19 cellular contexts compared by ENCODE assay signal in the genomic region with DNA sequence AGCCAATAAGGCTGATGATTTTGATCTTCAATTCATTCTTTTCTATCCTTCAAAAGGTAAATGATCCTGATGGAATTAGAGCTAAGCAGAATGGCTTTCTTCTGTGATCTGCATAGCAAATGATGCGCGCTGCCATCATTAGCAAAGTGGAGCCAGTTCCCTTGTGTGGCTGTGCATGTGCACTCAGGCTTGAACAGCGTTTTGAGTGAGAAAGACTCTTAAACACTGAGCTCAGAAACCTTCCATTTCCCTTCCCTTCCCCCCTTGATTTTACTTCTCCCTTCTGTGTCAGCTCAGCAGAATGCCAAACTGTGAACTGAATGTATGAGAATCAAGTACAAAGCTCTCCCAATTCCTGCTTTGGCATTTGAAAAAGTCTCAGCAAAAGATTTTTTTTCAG.
DNase-seq lines count a peak whose midpoint lies in the region; ATAC-seq and TF ChIP-seq lines count a peak whose summit lies in the region.
"Had no signal": no experiment of that assay in that cellular context is flagged by ENCODE, and none has a peak within 500 bp of the region (broad histone marks: within the 10 kb centered on the region; RNA-seq: fewer than 3 reads in every experiment).

No MANE protein-coding gene starts in this region.

- H3K27me3 ChIP-seq in MG63 (no peaks in the 10 kb centered on the region), osteoblast (ENCODE audit: insufficient read depth, low read length) (no peaks in the 10 kb centered on the region), testis (no peaks in the 10 kb centered on the region)
- H3K27me3 ChIP-seq: heart left ventricle had no signal

- intact Hi-C loops in testis (cut with DNase I; ENCODE audit: low total_unique reads), result no loop called here

- no peaks in the 10 kb centered on the region for H3K36me3 Mint-ChIP-seq in T-helper 17 cell (ENCODE audit: low read depth)

- no peak overlapping the region for H2AFZ ChIP-seq in osteoblast (ENCODE audit: low read length)

- DNase-seq in OCI-M1 (lab: John Stamatoyannopoulos, UW) (peak; percentile 40), midbrain (lab: John Stamatoyannopoulos, UW) (peak; percentile 8), T-helper 17 cell (no peak), MG63 (no peak), osteoblast (ENCODE audit: insufficient read length, low spot score, missing footprints) (no peak), testis (no peak)
- DNase-seq: activated CD8-positive, alpha-beta T cell treated with anti-CD3 and anti-CD28 coated beads, Interleukin-2, amount 10 ng/mL, durations not matched to agents 7 days and 5 days; amniotic stem cell; heart left ventricle; kidney; mucosa of descending colon; NCI-H2029; NCI-H774; stimulated activated CD4-positive, alpha-beta T cell treated with anti-CD3 and anti-CD28 coated beads, Interleukin-15, amount 100 ng/mL, for 24 hours had no signal

- no peak for TF ChIP-seq CTCF in osteoblast (IDR thresholded peaks at IDR 0.05; ENCODE audit: extremely low read depth, low read depth, low read length)
- no peak for TF ChIP-seq CTCF in testis (IDR thresholded peaks at IDR 0.05)

- no peaks in the 10 kb centered on the region for H4K20me1 ChIP-seq in osteoblast (ENCODE audit: insufficient read depth, low read length)

- H3K9me3 ChIP-seq in T-helper 17 cell (ENCODE audit: control insufficient read depth, low read length, poor library complexity, severe bottlenecking) (no peaks in the 10 kb centered on the region), MG63 (no peaks in the 10 kb centered on the region), osteoblast (ENCODE audit: low read depth, low read length) (no peaks in the 10 kb centered on the region), testis (no peaks in the 10 kb centered on the region)
- H3K9me3 ChIP-seq: heart left ventricle, mucosa of descending colon had no signal

- no peak overlapping the region for H3K4me2 ChIP-seq in osteoblast (ENCODE audit: insufficient read depth, low read length)

- H3K27ac ChIP-seq in osteoblast (ENCODE audit: low read depth, low read length), result no peak overlapping the region
- H3K27ac ChIP-seq in testis, result no peak overlapping the region
- H3K27ac ChIP-seq: epithelial cell of prostate, heart left ventricle had no signal

- H3K27me3 Mint-ChIP-seq in T-helper 17 cell, result no peaks in the 10 kb centered on the region
- H3K27me3 Mint-ChIP-seq: activated T-helper 17 cell treated with anti-CD3 and anti-CD28 coated beads, Interleukin-2, amount 50 U/mL, for 72 hours had no signal

- no peaks in the 10 kb centered on the region for H3K4me1 Mint-ChIP-seq in T-helper 17 cell
- H3K4me1 Mint-ChIP-seq: activated T-helper 17 cell treated with anti-CD3 and anti-CD28 coated beads, Interleukin-2, amount 50 U/mL, for 72 hours had no signal

- H3K36me3 ChIP-seq in MG63, result no peaks in the 10 kb centered on the region
- no peaks in the 10 kb centered on the region for H3K36me3 ChIP-seq in osteoblast (ENCODE audit: insufficient read depth, low read length)
- H3K36me3 ChIP-seq in testis (ENCODE audit: low read depth, missing control alignments), result no peaks in the 10 kb centered on the region
- H3K36me3 ChIP-seq: heart left ventricle had no signal

- H3K4me3 ChIP-seq in MG63 (no peak overlapping the region), osteoblast (ENCODE audit: insufficient read depth, low read length) (no peak overlapping the region), testis (no peak overlapping the region)
- H3K4me3 ChIP-seq: heart left ventricle, mucosa of descending colon had no signal

- no peak for TF ChIP-seq POLR2A in testis (IDR thresholded peaks at IDR 0.05)

- no peaks in the 10 kb centered on the region for H3K79me2 ChIP-seq in osteoblast (ENCODE audit: insufficient read depth, low read length)

- H3K27ac Mint-ChIP-seq in T-helper 17 cell, result no peak overlapping the region
- H3K27ac Mint-ChIP-seq: activated CD8-positive, alpha-beta T cell treated with anti-CD3 and anti-CD28 coated beads, Interleukin-2, amount 10 ng/mL, durations not matched to agents 7 days and 5 days; activated T-helper 17 cell treated with anti-CD3 and anti-CD28 coated beads, Interleukin-2, amount 50 U/mL, for 72 hours had no signal

- 65 to 71% methylated on average over 3 of the region's 3 CpGs for WGBS in testis, 2 donors

- H3K4me1 ChIP-seq in osteoblast (ENCODE audit: insufficient read depth, low read length) (no peaks in the 10 kb centered on the region), testis (no peaks in the 10 kb centered on the region)
- H3K4me1 ChIP-seq: heart left ventricle had no signal

- ATAC-seq in GM18861 (IDR thresholded peaks at IDR 0.05; ENCODE audit: unreplicated experiment) (peak; percentile 74), HG02884 (IDR thresholded peaks at IDR 0.05; ENCODE audit: unreplicated experiment) (peak; percentile 70), T-helper 17 cell (no peak)
- ATAC-seq: activated CD8-positive, alpha-beta T cell treated with anti-CD3 and anti-CD28 coated beads, Interleukin-2, amount 10 ng/mL, durations not matched to agents 7 days and 5 days; activated T-helper 17 cell treated with anti-CD3 and anti-CD28 coated beads, Interleukin-2, amount 50 U/mL, for 72 hours; heart left ventricle; mucosa of descending colon; Right ventricle myocardium inferior had no signal

- H3K4me3 Mint-ChIP-seq in T-helper 17 cell, result no peak overlapping the region
- H3K4me3 Mint-ChIP-seq: activated CD8-positive, alpha-beta T cell treated with anti-CD3 and anti-CD28 coated beads, Interleukin-2, amount 10 ng/mL, durations not matched to agents 7 days and 5 days; activated T-helper 17 cell treated with anti-CD3 and anti-CD28 coated beads, Interleukin-2, amount 50 U/mL, for 72 hours had no signal

Comparison
In these comparisons a context has a peak if more than half of its experiments do, and no peak if none do; other contexts are left out.
1. DNase-seq: peak in OCI-M1 (single experiment) and midbrain (single experiment); none in T-helper 17 cell (0 of 3), MG63 (single experiment), osteoblast (single experiment) and testis (single experiment).